Comparison of ENCODE assay signal across 12 cellular contexts in the genomic region with DNA sequence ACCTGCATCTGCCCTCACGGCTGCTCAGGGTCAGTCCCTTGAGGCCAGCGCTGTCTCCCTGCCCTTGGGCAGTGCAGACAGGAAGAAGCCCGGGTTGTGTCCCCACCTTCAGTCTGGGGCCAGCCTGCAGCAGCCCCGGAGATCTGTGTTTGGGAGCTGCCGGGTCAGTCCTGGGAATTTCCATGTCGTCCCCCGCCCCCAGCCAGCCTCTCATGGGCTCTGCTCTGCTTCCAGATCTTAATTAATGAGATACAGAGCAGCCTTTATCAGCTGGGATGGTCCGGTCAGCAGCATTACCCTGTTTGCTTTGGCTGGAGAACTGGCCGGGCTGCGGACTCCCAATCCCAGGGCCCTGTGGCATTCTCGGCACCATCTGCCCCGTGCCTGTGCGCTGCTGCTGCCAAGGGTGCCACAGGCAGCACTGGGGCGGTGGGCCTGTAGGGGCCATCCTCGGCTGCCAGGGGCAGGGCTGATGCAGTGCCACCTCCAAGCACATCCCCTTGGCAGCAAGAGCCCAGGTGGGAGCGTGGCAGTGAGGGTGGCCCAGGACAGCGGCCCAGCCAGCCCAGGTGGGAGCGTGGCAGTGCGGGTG. TPM values are rescaled to one million over a fixed set of nuclear protein-coding genes. Genes with fewer than 3 reads are reported as not detected.
A peak's percentile ranks its signal among the peaks of the same experiment; 100 is the strongest.
DNase-seq lines count a peak whose midpoint lies in the region; ATAC-seq, FAIRE-seq and TF ChIP-seq lines count a peak whose summit lies in the region.
"Had no signal": no experiment of that assay in that cellular context is flagged by ENCODE, and none has a peak within 500 bp of the region (broad histone marks: within the 10 kb centered on the region; RNA-seq: fewer than 3 reads in every experiment).

No MANE protein-coding gene starts in this region.

- no peak overlapping the region for H3K27ac Mint-ChIP-seq in activated naive CD4-positive, alpha-beta T cell treated with anti-CD3 and anti-CD28 coated beads, Interleukin-2, amount 50 U/mL, for 72 hours
- H3K27ac Mint-ChIP-seq: activated CD8-positive, alpha-beta T cell treated with anti-CD3 and anti-CD28 coated beads, Interleukin-2, amount 10 ng/mL, durations not matched to agents 7 days and 5 days had no signal

- TF ChIP-seq CTCF in PC-3 (conservative IDR thresholded peaks at IDR 0.05; ENCODE audit: low read depth, low read length) (no peak), endothelial cell of umbilical vein (IDR thresholded peaks at IDR 0.05; ENCODE audit: extremely low read depth in 1 of 2, insufficient read depth in 1 of 2, low read depth in 1 of 2, low read length in 2 of 2) (no peak), upper lobe of left lung (IDR thresholded peaks at IDR 0.05) (no peak)

- FAIRE-seq in endothelial cell of umbilical vein (lab: Jason Lieb, UNC): no peak

- no TSS peak for BruUV-seq in PC-3 (replicated peaks; lab: Mats Ljungman, UMichigan)
- BruUV-seq in endothelial cell of umbilical vein (replicated peaks; lab: Mats Ljungman, UMichigan): no TSS peak

- H3K4me1 ChIP-seq in PC-3 (ENCODE audit: insufficient read depth, low read length): peaks cover 45% of the 10 kb centered on the region
- H3K4me1 ChIP-seq in endothelial cell of umbilical vein (ENCODE audit: control insufficient read depth, extremely low read depth, insufficient read depth, low read length): peaks cover 29% of the 10 kb centered on the region
- H3K4me1 ChIP-seq in upper lobe of left lung: peaks cover 32 to 58% (median 33%) of the 10 kb centered on the region in 4 donors
- H3K4me1 ChIP-seq: parathyroid adenoma had no signal

- H3K79me2 ChIP-seq in PC-3 (ENCODE audit: low read length) (peaks cover 42% of the 10 kb centered on the region), endothelial cell of umbilical vein (ENCODE audit: control insufficient read depth, insufficient read depth, low read length) (peaks cover 47% of the 10 kb centered on the region)
- H3K79me2 ChIP-seq: parathyroid adenoma had no signal

- H4K20me1 ChIP-seq in PC-3 (ENCODE audit: low read length): no peaks in the 10 kb centered on the region
- H4K20me1 ChIP-seq in endothelial cell of umbilical vein (replicated peaks; ENCODE audit: control insufficient read depth, extremely low read depth, insufficient read depth, low read length): no peaks in the 10 kb centered on the region

- DNase-seq in PC-3 (no peak), endothelial cell of umbilical vein (ENCODE audit: low read depth, low spot score) (peak; percentile 48), midbrain (lab: John Stamatoyannopoulos, UW) (peak; percentile 33), upper lobe of left lung (peak in 1 of 2 donors; percentile 76), NCI-H1417 (lab: John Stamatoyannopoulos, UW) (no peak)
- no peak for DNase-seq in activated naive CD4-positive, alpha-beta T cell treated with anti-CD3 and anti-CD28 coated beads, Interleukin-2, amount 50 U/mL, for 72 hours (ENCODE audit: low spot score in 2 of 2)
- DNase-seq: activated CD8-positive, alpha-beta T cell treated with anti-CD3 and anti-CD28 coated beads, Interleukin-2, amount 10 ng/mL, durations not matched to agents 7 days and 5 days; NCI-H1930 had no signal

- H3K9me3 ChIP-seq in PC-3 (ENCODE audit: low read length) (no peaks in the 10 kb centered on the region), endothelial cell of umbilical vein (replicated peaks; ENCODE audit: control insufficient read depth, insufficient read depth, low read length) (no peaks in the 10 kb centered on the region), upper lobe of left lung (no peaks in the 10 kb centered on the region)

- H3K27ac ChIP-seq in PC-3 (ENCODE audit: low read length): no peak overlapping the region
- H3K27ac ChIP-seq in endothelial cell of umbilical vein (ENCODE audit: insufficient read depth, low read depth, low read length): no peak overlapping the region
- peak overlapping the region in 3 of 4 donors; percentile 17 to 86 (median 61) for H3K27ac ChIP-seq in upper lobe of left lung
- H3K27ac ChIP-seq: parathyroid adenoma, SJCRH30 had no signal

- dilution Hi-C loops in endothelial cell of umbilical vein (cut with MboI; ENCODE audit: extremely low pct_ligation_motif_present, low sequenced_read_pairs): no loop called here

- TF ChIP-seq POLR2A in endothelial cell of umbilical vein (IDR thresholded peaks at IDR 0.05; ENCODE audit: low read depth, low read length) (no peak), upper lobe of left lung (IDR thresholded peaks at IDR 0.05) (no peak)

- H3K27me3 ChIP-seq in PC-3 (ENCODE audit: low read length) (no peaks in the 10 kb centered on the region), endothelial cell of umbilical vein (ENCODE audit: control insufficient read depth in 2 of 2, insufficient read depth in 2 of 2, low read length in 2 of 2) (no peaks in the 10 kb centered on the region), upper lobe of left lung (peaks cover 0 to 10% (median 0%) of the 10 kb centered on the region in 4 donors)
- H3K27me3 ChIP-seq: SJCRH30 had no signal

- H3K9ac ChIP-seq in PC-3 (ENCODE audit: low read length) (no peak overlapping the region), endothelial cell of umbilical vein (replicated peaks; ENCODE audit: extremely low read depth, insufficient read depth, low read length) (no peak overlapping the region)
- H3K9ac ChIP-seq: parathyroid adenoma had no signal

- no peak overlapping the region for H2AFZ ChIP-seq in PC-3 (ENCODE audit: low read length)
- H2AFZ ChIP-seq in endothelial cell of umbilical vein (ENCODE audit: low read depth, low read length): no peak overlapping the region
- H2AFZ ChIP-seq: parathyroid adenoma had no signal

- POLR2A ChIA-PET in PC-3 (lab: Charles Lee; ENCODE audit: unreplicated experiment): no interaction called here
- POLR2A ChIA-PET in endothelial cell of umbilical vein (lab: Charles Lee): no interaction called here

- ATAC-seq in PC-3: no peak
- peak in 1 of 2 donors; percentile 3 for ATAC-seq in upper lobe of left lung (ENCODE audit: low FRiP score in 2 of 2)
- no peak for ATAC-seq in GM21576 (IDR thresholded peaks at IDR 0.05; ENCODE audit: unreplicated experiment)
- no peak for ATAC-seq in activated naive CD4-positive, alpha-beta T cell treated with anti-CD3 and anti-CD28 coated beads, Interleukin-2, amount 50 U/mL, for 72 hours
- ATAC-seq in HG03280 (IDR thresholded peaks at IDR 0.05; ENCODE audit: unreplicated experiment): no peak
- ATAC-seq: activated CD8-positive, alpha-beta T cell treated with anti-CD3 and anti-CD28 coated beads, Interleukin-2, amount 10 ng/mL, durations not matched to agents 7 days and 5 days had no signal

- TF ChIP-seq EP300 in upper lobe of left lung (IDR thresholded peaks at IDR 0.05): no peak

- peak overlapping the region; percentile 99 for H3K4me2 ChIP-seq in PC-3 (ENCODE audit: low read length)
- H3K4me2 ChIP-seq in endothelial cell of umbilical vein (ENCODE audit: insufficient read depth, low read length): peak overlapping the region; percentile 44

- CTCF ChIA-PET in PC-3 (lab: Charles Lee): no interaction called here
- CTCF ChIA-PET in endothelial cell of umbilical vein (lab: Charles Lee): interaction anchor here (0.8 to 3.8 kb wide), 3 partner anchors 9 to 54 kb away, joined by 3 to 15 read pairs (median 3); partner anchors contain the start of gene STK25

- WGBS in upper lobe of left lung, 2 donors: 43 to 66% methylated on average over 8 to 15 of the region's 19 CpGs

- no peaks in the 10 kb centered on the region for H3K9me1 ChIP-seq in endothelial cell of umbilical vein (replicated peaks; ENCODE audit: control insufficient read depth, extremely low read depth, insufficient read depth, low read length)

- intact Hi-C loops in PC-3 (cut with micrococcal nuclease): no loop called here
- intact Hi-C loops in endothelial cell of umbilical vein (cut with micrococcal nuclease): no loop called here

- H3K36me3 ChIP-seq in PC-3 (ENCODE audit: low read depth, low read length) (no peaks in the 10 kb centered on the region), endothelial cell of umbilical vein (ENCODE audit: control insufficient read depth in 2 of 2, extremely low read depth in 1 of 2, insufficient read depth in 2 of 2, low read length in 2 of 2) (peaks cover 5 to 20% of the 10 kb centered on the region in 2 experiments), upper lobe of left lung (peaks cover 0 to 7% (median 3%) of the 10 kb centered on the region in 4 donors)
- H3K36me3 ChIP-seq: SJCRH30 had no signal

- H3K4me3 ChIP-seq in PC-3 (ENCODE audit: low read length) (peak overlapping the region; percentile 91), endothelial cell of umbilical vein (replicated peaks in 1 of 3; ENCODE audit: insufficient read depth in 1 of 3, low read depth in 1 of 3, low read length in 3 of 3) (peak overlapping the region in 2 of 3 experiments; percentile 71 to 80), upper lobe of left lung (peak overlapping the region in 3 of 4 donors; percentile 74 to 95 (median 77))
- H3K4me3 ChIP-seq: SJCRH30 had no signal

- H3K9me3 Mint-ChIP-seq in activated naive CD4-positive, alpha-beta T cell treated with anti-CD3 and anti-CD28 coated beads, Interleukin-2, amount 50 U/mL, for 72 hours: peaks cover 9 to 10% of the 10 kb centered on the region in 2 donors

- no peaks in the 10 kb centered on the region for H3F3A ChIP-seq in PC-3 (ENCODE audit: low read length, unreplicated experiment)

- peaks cover 12 to 13% of the 10 kb centered on the region in 2 donors for H3K36me3 Mint-ChIP-seq in activated naive CD4-positive, alpha-beta T cell treated with anti-CD3 and anti-CD28 coated beads, Interleukin-2, amount 50 U/mL, for 72 hours

- no peaks in the 10 kb centered on the region for H3K9me2 ChIP-seq in PC-3 (replicated peaks; ENCODE audit: low read length)

RNA-seq across cellular contexts. Expression of gene BOK, which starts 2.4 kb away (rescaled TPM):
- total RNA-seq in PC-3 (2014; rRNA removed) (30.2 and 39.3 TPM in 2 replicates), endothelial cell of umbilical vein (52.4 and 76.0 TPM in 2 replicates), upper lobe of left lung (100 to 1,000 TPM in 1 of 6 donors, 10 to 100 TPM in 5; 42.9 to 143 (median 61.3) TPM)
- polyA plus RNA-seq in endothelial cell of umbilical vein: 95.5 and 132 TPM in 2 replicates
- 53.7 and 82.1 TPM in 2 replicates for polyA plus RNA-seq in endothelial cell of umbilical vein (2011; cell fraction: cytosol; rRNA removed)
- polyA plus RNA-seq in endothelial cell of umbilical vein (2011; cell fraction: nucleus; rRNA removed): 43.5 and 57.1 TPM in 2 replicates
- 42.0 and 58.4 TPM in 2 replicates for polyA plus RNA-seq in endothelial cell of umbilical vein (2012)
- polyA minus RNA-seq in endothelial cell of umbilical vein: 43.6 and 49.1 TPM in 2 replicates
- 11.2 TPM for polyA minus RNA-seq in endothelial cell of umbilical vein (2011; cell fraction: cytosol; rRNA and poly(A)+ RNA removed)
- polyA minus RNA-seq in endothelial cell of umbilical vein (2011; cell fraction: nucleus; rRNA and poly(A)+ RNA removed): 10.4 and 18.2 TPM in 2 replicates
- under 1 TPM in 1 of 2 donors, not detected in 1; 0.35 TPM for total RNA-seq in activated naive CD4-positive, alpha-beta T cell treated with anti-CD3 and anti-CD28 coated beads, Interleukin-2, amount 50 U/mL, for 72 hours
- total RNA-seq: activated CD8-positive, alpha-beta T cell treated with anti-CD3 and anti-CD28 coated beads, Interleukin-2, amount 10 ng/mL, durations not matched to agents 7 days and 5 days had no signal

RNA-seq across cellular contexts. Expression of gene STK25, which starts 52.6 kb away (rescaled TPM):
- total RNA-seq in PC-3 (2014; rRNA removed) (198 and 245 TPM in 2 replicates), endothelial cell of umbilical vein (236 and 286 TPM in 2 replicates), upper lobe of left lung (100 to 1,000 TPM in 5 of 6 donors, 10 to 100 TPM in 1; 97.3 to 351 (median 134) TPM)
- 715 and 879 TPM in 2 replicates for polyA plus RNA-seq in endothelial cell of umbilical vein
- 471 and 517 TPM in 2 replicates for polyA plus RNA-seq in endothelial cell of umbilical vein (2011; cell fraction: cytosol; rRNA removed)
- polyA plus RNA-seq in endothelial cell of umbilical vein (2011; cell fraction: nucleus; rRNA removed): 987 and 1,149 TPM in 2 replicates
- polyA plus RNA-seq in endothelial cell of umbilical vein (2012): 309 and 348 TPM in 2 replicates
- polyA minus RNA-seq in endothelial cell of umbilical vein: 491 and 545 TPM in 2 replicates
- polyA minus RNA-seq in endothelial cell of umbilical vein (2011; cell fraction: cytosol; rRNA and poly(A)+ RNA removed): 48.3 TPM
- polyA minus RNA-seq in endothelial cell of umbilical vein (2011; cell fraction: nucleus; rRNA and poly(A)+ RNA removed): 226 and 241 TPM in 2 replicates
- 10 to 100 TPM; 35.3 to 95.5 TPM for total RNA-seq in activated naive CD4-positive, alpha-beta T cell treated with anti-CD3 and anti-CD28 coated beads, Interleukin-2, amount 50 U/mL, for 72 hours

Comparison
In these comparisons a context has a peak if more than half of its experiments do, and no peak if none do; other contexts are left out.
1. DNase-seq: peak in endothelial cell of umbilical vein (single experiment) and midbrain (single experiment); none in PC-3 (single experiment), activated naive CD4-positive, alpha-beta T cell treated with anti-CD3 and anti-CD28 coated beads, Interleukin-2, amount 50 U/mL, for 72 hours (0 of 2) and NCI-H1417 (0 of 3).
2. H3K27ac ChIP-seq: peak in upper lobe of left lung (3 of 4); none in PC-3 (single experiment) and endothelial cell of umbilical vein (single experiment).
3. RNA of gene BOK, which starts 2.4 kb away (total RNA-seq): 52.4 to 76.0 TPM in endothelial cell of umbilical vein, 42.9 to 143 TPM in upper lobe of left lung and 30.2 to 39.3 TPM in PC-3; 0.35 TPM in activated naive CD4-positive, alpha-beta T cell treated with anti-CD3 and anti-CD28 coated beads, Interleukin-2, amount 50 U/mL, for 72 hours; every median in the first group is over 10 times any median in the second.
4. Peak in every context shown above with its lines, with median percentiles within 50 percentile points of each other: H3K4me3 ChIP-seq.